12 cellular contexts compared by ENCODE assay signal in genomic region chr17:82350182-82351030, GRCh38. TPM values are rescaled to one million over a fixed set of nuclear protein-coding genes. Genes with fewer than 3 reads are reported as not detected.
DNase-seq lines count a peak whose midpoint lies in the region; ATAC-seq and TF ChIP-seq lines count a peak whose summit lies in the region.
"Had no signal": no experiment of that assay in that cellular context is flagged by ENCODE, and none has a peak within 500 bp of the region (broad histone marks: within the 10 kb centered on the region; RNA-seq: fewer than 3 reads in every experiment).

No MANE protein-coding gene starts in this region.

- H3K36me3 ChIP-seq in DOHH2 (ENCODE audit: control insufficient read depth, low read length) (no peaks in the 10 kb centered on the region), osteoblast (ENCODE audit: insufficient read depth, low read length) (no peaks in the 10 kb centered on the region)
- H3K36me3 ChIP-seq: tibial nerve had no signal

- no peaks in the 10 kb centered on the region for H3K27me3 ChIP-seq in DOHH2 (ENCODE audit: control insufficient read depth, low read length)
- no peaks in the 10 kb centered on the region for H3K27me3 ChIP-seq in HL-60 (ENCODE audit: insufficient read depth, poor library complexity, severe bottlenecking)
- H3K27me3 ChIP-seq in osteoblast (ENCODE audit: insufficient read depth, low read length): peaks cover 28% of the 10 kb centered on the region

- H3K4me3 Mint-ChIP-seq in WTC11 (no peak overlapping the region), type B pancreatic cell (no peak overlapping the region)

- no peaks in the 10 kb centered on the region for H3K9me2 ChIP-seq in DOHH2 (replicated peaks; ENCODE audit: control insufficient read depth, low read length)

- peak; percentile 48 for TF ChIP-seq CTCF in DOHH2 (IDR thresholded peaks at IDR 0.05; ENCODE audit: low read depth, low read length, poor library complexity, severe bottlenecking)
- TF ChIP-seq CTCF in HL-60 (IDR thresholded peaks at IDR 0.05; ENCODE audit: insufficient read depth, low read length): peak; percentile 7
- no peak; the same call in 1 of the 2 replicates for TF ChIP-seq CTCF in WTC11 (IDR thresholded peaks at IDR 0.05)
- TF ChIP-seq CTCF in osteoblast (IDR thresholded peaks at IDR 0.05; ENCODE audit: extremely low read depth, low read depth, low read length): no peak
- TF ChIP-seq CTCF in type B pancreatic cell (conservative IDR thresholded peaks at IDR 0.05): no peak

- POLR2A ChIA-PET in WTC11 (lab: Charles Lee): no interaction called here

- no peak overlapping the region for H2AFZ ChIP-seq in osteoblast (ENCODE audit: low read length)

- DNase-seq in HL-60 (ENCODE audit: low read depth in 1 of 2, low spot score in 1 of 2) (peak; percentile 50 to 89), WTC11 (ENCODE audit: low spot score) (peak; percentile 56), osteoblast (ENCODE audit: insufficient read length, low spot score, missing footprints) (peak; percentile 44), ecto neural progenitor cell (ENCODE audit: low spot score) (no peak), type B pancreatic cell (ENCODE audit: extremely low spot score, unreplicated experiment) (no peak)
- DNase-seq: dorsolateral prefrontal cortex, NCI-H2029 treated with DMSO at 0.1 percent for 48 hours had no signal

- no peaks in the 10 kb centered on the region for H3K9me3 ChIP-seq in DOHH2 (ENCODE audit: control insufficient read depth, insufficient read depth, low read length)
- no peaks in the 10 kb centered on the region for H3K9me3 ChIP-seq in osteoblast (ENCODE audit: low read depth, low read length)
- H3K9me3 ChIP-seq: tibial nerve had no signal

- peak overlapping the region; percentile 58 for H3K4me3 ChIP-seq in DOHH2 (ENCODE audit: low read length)
- H3K4me3 ChIP-seq in HL-60 (replicated peaks; ENCODE audit: insufficient read depth, low read length): no peak overlapping the region
- H3K4me3 ChIP-seq in osteoblast (ENCODE audit: insufficient read depth, low read length): no peak overlapping the region
- H3K4me3 ChIP-seq: dorsolateral prefrontal cortex, tibial nerve had no signal

- no peaks in the 10 kb centered on the region for H4K20me1 ChIP-seq in DOHH2 (ENCODE audit: control insufficient read depth, insufficient read depth, low read depth, low read length)
- no peaks in the 10 kb centered on the region for H4K20me1 ChIP-seq in osteoblast (ENCODE audit: insufficient read depth, low read length)

- H3K27ac ChIP-seq in DOHH2 (ENCODE audit: low read depth, low read length) (peak overlapping the region; percentile 88), HL-60 (replicated peaks) (no peak overlapping the region), osteoblast (ENCODE audit: low read depth, low read length) (no peak overlapping the region)
- H3K27ac ChIP-seq: dorsolateral prefrontal cortex, tibial nerve had no signal

- H3F3A ChIP-seq in DOHH2 (ENCODE audit: control insufficient read depth, insufficient read depth): peaks cover 7% of the 10 kb centered on the region

- peaks cover 37% of the 10 kb centered on the region for H3K4me1 ChIP-seq in DOHH2 (ENCODE audit: control insufficient read depth, low read length)
- no peaks in the 10 kb centered on the region for H3K4me1 ChIP-seq in osteoblast (ENCODE audit: insufficient read depth, low read length)

- no peaks in the 10 kb centered on the region; the same call in 1 of the 2 replicates for H3K27me3 Mint-ChIP-seq in WTC11 (ENCODE audit: low read depth)
- peaks cover 3% of the 10 kb centered on the region for H3K27me3 Mint-ChIP-seq in type B pancreatic cell

- no peaks in the 10 kb centered on the region for H3K9me3 Mint-ChIP-seq in WTC11
- no peaks in the 10 kb centered on the region for H3K9me3 Mint-ChIP-seq in type B pancreatic cell

- H3K4me2 ChIP-seq in DOHH2 (ENCODE audit: low read length) (peak overlapping the region; percentile 71), osteoblast (ENCODE audit: insufficient read depth, low read length) (no peak overlapping the region)

- CTCF ChIA-PET in WTC11 (lab: Charles Lee): interaction anchor here (1.0 to 1.8 kb wide), 8 partner anchors 20 to 74 kb away, joined by 3 to 5 read pairs (median 4); partner anchors contain the start of gene UTS2R

- ATAC-seq in WTC11 (no peak), HG03095 (IDR thresholded peaks at IDR 0.05; ENCODE audit: unreplicated experiment) (no peak), HG03378 (IDR thresholded peaks at IDR 0.05; ENCODE audit: unreplicated experiment) (no peak)

- H3K4me1 Mint-ChIP-seq in WTC11: no peaks in the 10 kb centered on the region
- peaks cover 19% of the 10 kb centered on the region for H3K4me1 Mint-ChIP-seq in type B pancreatic cell (ENCODE audit: unreplicated experiment)

- H3K79me2 ChIP-seq in DOHH2 (ENCODE audit: control insufficient read depth, low read length): no peaks in the 10 kb centered on the region
- no peaks in the 10 kb centered on the region for H3K79me2 ChIP-seq in osteoblast (ENCODE audit: insufficient read depth, low read length)

- H3K36me3 Mint-ChIP-seq in WTC11: no peaks in the 10 kb centered on the region
- no peaks in the 10 kb centered on the region for H3K36me3 Mint-ChIP-seq in type B pancreatic cell

- no peak overlapping the region for H3K27ac Mint-ChIP-seq in WTC11
- no peak overlapping the region for H3K27ac Mint-ChIP-seq in type B pancreatic cell

TF ChIP-seq in WTC11, 78 proteins besides CTCF, POLR2A, EP300 and RAD21 (continues in another document):
- TF ChIP-seq, protein P1, sequence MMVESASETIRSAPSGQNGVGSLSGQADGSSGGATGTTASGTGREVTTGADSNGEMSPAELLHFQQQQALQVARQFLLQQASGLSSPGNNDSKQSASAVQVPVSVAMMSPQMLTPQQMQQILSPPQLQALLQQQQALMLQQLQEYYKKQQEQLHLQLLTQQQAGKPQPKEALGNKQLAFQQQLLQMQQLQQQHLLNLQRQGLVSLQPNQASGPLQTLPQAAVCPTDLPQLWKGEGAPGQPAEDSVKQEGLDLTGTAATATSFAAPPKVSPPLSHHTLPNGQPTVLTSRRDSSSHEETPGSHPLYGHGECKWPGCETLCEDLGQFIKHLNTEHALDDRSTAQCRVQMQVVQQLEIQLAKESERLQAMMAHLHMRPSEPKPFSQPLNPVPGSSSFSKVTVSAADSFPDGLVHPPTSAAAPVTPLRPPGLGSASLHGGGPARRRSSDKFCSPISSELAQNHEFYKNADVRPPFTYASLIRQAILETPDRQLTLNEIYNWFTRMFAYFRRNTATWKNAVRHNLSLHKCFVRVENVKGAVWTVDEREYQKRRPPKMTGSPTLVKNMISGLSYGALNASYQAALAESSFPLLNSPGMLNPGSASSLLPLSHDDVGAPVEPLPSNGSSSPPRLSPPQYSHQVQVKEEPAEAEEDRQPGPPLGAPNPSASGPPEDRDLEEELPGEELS (CRISPR knock-in tag; IDR thresholded peaks at IDR 0.05): no peak
- TF ChIP-seq ERG (CRISPR knock-in tag; IDR thresholded peaks at IDR 0.05) (no peak), SMAD4 (CRISPR knock-in tag; IDR thresholded peaks at IDR 0.05) (no peak), JUN (CRISPR knock-in tag; IDR thresholded peaks at IDR 0.05) (no peak), SMAD3 (CRISPR knock-in tag; IDR thresholded peaks at IDR 0.05; ENCODE audit: borderline replicate concordance) (no peak), ZNF416 (CRISPR knock-in tag; IDR thresholded peaks at IDR 0.05) (no peak), TEAD4 (CRISPR knock-in tag; IDR thresholded peaks at IDR 0.05) (no peak), ESRRA (CRISPR knock-in tag; IDR thresholded peaks at IDR 0.05; ENCODE audit: borderline replicate concordance) (no peak), ATF6 (CRISPR knock-in tag; IDR thresholded peaks at IDR 0.05) (no peak), IRF2 (CRISPR knock-in tag; IDR thresholded peaks at IDR 0.05; ENCODE audit: borderline replicate concordance, low read depth) (no peak)

RNA-seq across cellular contexts. Expression of gene TEX19, which starts 8.6 kb away (rescaled TPM):
- 0.89 to 1.4 TPM (median 1.4 TPM) in 3 replicates for total RNA-seq in WTC11 (2021)
- total RNA-seq in osteoblast: under 0.01 and 0.29 TPM in 2 replicates
- total RNA-seq in type B pancreatic cell (ENCODE audit: low replicate concordance): 0.14 TPM in 1 of 2 replicates, not detected in the other
- total RNA-seq: activated CD8-positive, alpha-beta memory T cell treated with anti-CD3 and anti-CD28 coated beads for 36 hours; dorsolateral prefrontal cortex; tibial nerve had no signal

RNA-seq across cellular contexts. Expression of gene SECTM1, which starts 16.8 kb away (rescaled TPM):
- total RNA-seq in WTC11 (2021) (0.14 to 0.57 TPM (median 0.22 TPM) in 3 replicates), osteoblast (5.8 and 11.5 TPM in 2 replicates), type B pancreatic cell (ENCODE audit: low replicate concordance) (13.2 and 17.7 TPM in 2 replicates)

RNA-seq across cellular contexts. Expression of gene UTS2R, which starts 21.2 kb away (rescaled TPM):
- 0.46 to 0.76 TPM (median 0.53 TPM) in 3 replicates for total RNA-seq in WTC11 (2021)
- not detected in 2 replicates for total RNA-seq in osteoblast
- 0.21 and 0.97 TPM in 2 replicates for total RNA-seq in type B pancreatic cell (ENCODE audit: low replicate concordance)
- total RNA-seq: activated CD8-positive, alpha-beta memory T cell treated with anti-CD3 and anti-CD28 coated beads for 36 hours had no signal

RNA-seq across cellular contexts. Expression of gene CD7, which starts 33.0 kb away (rescaled TPM):
- total RNA-seq in WTC11 (2021): 0.74 to 1.3 TPM (median 0.92 TPM) in 3 replicates
- total RNA-seq in osteoblast: not detected in 2 replicates
- total RNA-seq in type B pancreatic cell (ENCODE audit: low replicate concordance): 1.4 and 1.6 TPM in 2 replicates

Comparison
In these comparisons a context has a peak if more than half of its experiments do, and no peak if none do; other contexts are left out.
1. CTCF ChIP-seq: peak in DOHH2 (single experiment) and HL-60 (single experiment); none in WTC11 (single experiment), osteoblast (single experiment) and type B pancreatic cell (single experiment).
2. DNase-seq: peak in HL-60 (2 of 2), WTC11 (single experiment) and osteoblast (single experiment); none in ecto neural progenitor cell (single experiment) and type B pancreatic cell (single experiment).